In genomic region chr21:34926784-34927548, GRCh38 we compare ENCODE assay signal across 1 cellular context.
TF ChIP-seq lines count a peak whose summit lies in the region.

No MANE protein-coding gene starts in this region.

TF ChIP-seq in HCT116, 20 proteins besides CTCF, POLR2A, EP300 and RAD21 (continued from another document):
- TF ChIP-seq REST (IDR thresholded peaks at IDR 0.05; ENCODE audit: low read depth), result no peak
